In genomic region chrX:2708016-2708415, GRCh38 we compare ENCODE assay signal across 8 cellular contexts. TPM values are rescaled to one million over a fixed set of nuclear protein-coding genes. Genes with fewer than 3 reads are reported as not detected.
DNase-seq lines count a peak whose midpoint lies in the region; ATAC-seq and TF ChIP-seq lines count a peak whose summit lies in the region.

No MANE protein-coding gene starts in this region.

- intact Hi-C loops in lower lobe of right lung (cut with DNase I) = no loop called here

- H3K4me3 ChIP-seq in lower lobe of right lung = no peak overlapping the region

- H3K9me3 ChIP-seq in lower lobe of right lung = no peaks in the 10 kb centered on the region

- H3K9me3 Mint-ChIP-seq in activated naive CD8-positive, alpha-beta T cell (ENCODE audit: low read depth) = no peaks in the 10 kb centered on the region

- H3K36me3 Mint-ChIP-seq in activated naive CD8-positive, alpha-beta T cell = peaks cover 2% of the 10 kb centered on the region

- peaks cover 16% of the 10 kb centered on the region for H3K36me3 ChIP-seq in lower lobe of right lung

- peak overlapping the region; percentile 55 for H3K4me3 Mint-ChIP-seq in activated naive CD8-positive, alpha-beta T cell

- DNase-seq in stimulated activated CD4-positive, alpha-beta T cell treated with anti-CD3 and anti-CD28 coated beads, Interleukin-4, amount 100 ng/mL, for 24 hours = peak; percentile 40
- DNase-seq in stimulated activated CD4-positive, alpha-beta T cell treated with anti-CD3 and anti-CD28 coated beads, Interleukin-2, amount 100 ng/mL, for 24 hours = no peak
- DNase-seq in lower lobe of right lung = no peak
- DNase-seq in HuH-7.5 (ENCODE audit: low spot score) = no peak
- no peak for DNase-seq in NCI-H2081 (lab: John Stamatoyannopoulos, UW)

- H3K27me3 ChIP-seq in lower lobe of right lung (ENCODE audit: low read depth) = no peaks in the 10 kb centered on the region

- H3K27me3 Mint-ChIP-seq in activated naive CD8-positive, alpha-beta T cell = no peaks in the 10 kb centered on the region

- ATAC-seq in lower lobe of right lung (no peak), HG02642 (IDR thresholded peaks at IDR 0.05; ENCODE audit: poor library complexity, unreplicated experiment) (no peak), HG03439 (IDR thresholded peaks at IDR 0.05; ENCODE audit: unreplicated experiment) (no peak)

- H3K27ac ChIP-seq in lower lobe of right lung = peak overlapping the region; percentile 29

- peaks cover 76% of the 10 kb centered on the region for H3K4me1 ChIP-seq in lower lobe of right lung

- no peak for TF ChIP-seq CTCF in lower lobe of right lung (IDR thresholded peaks at IDR 0.05)

- H3K27ac Mint-ChIP-seq in activated naive CD8-positive, alpha-beta T cell = peak overlapping the region; percentile 83

- peaks cover 79% of the 10 kb centered on the region for H3K4me1 Mint-ChIP-seq in activated naive CD8-positive, alpha-beta T cell (ENCODE audit: low read depth)

RNA-seq across cellular contexts. Expression of gene CD99, which starts 16.9 kb away (rescaled TPM):
- total RNA-seq in lower lobe of right lung = 249 TPM

RNA-seq across cellular contexts. Expression of gene XG, which starts 43.8 kb away (rescaled TPM):
- 0.41 TPM for total RNA-seq in lower lobe of right lung
